In the genomic region with DNA sequence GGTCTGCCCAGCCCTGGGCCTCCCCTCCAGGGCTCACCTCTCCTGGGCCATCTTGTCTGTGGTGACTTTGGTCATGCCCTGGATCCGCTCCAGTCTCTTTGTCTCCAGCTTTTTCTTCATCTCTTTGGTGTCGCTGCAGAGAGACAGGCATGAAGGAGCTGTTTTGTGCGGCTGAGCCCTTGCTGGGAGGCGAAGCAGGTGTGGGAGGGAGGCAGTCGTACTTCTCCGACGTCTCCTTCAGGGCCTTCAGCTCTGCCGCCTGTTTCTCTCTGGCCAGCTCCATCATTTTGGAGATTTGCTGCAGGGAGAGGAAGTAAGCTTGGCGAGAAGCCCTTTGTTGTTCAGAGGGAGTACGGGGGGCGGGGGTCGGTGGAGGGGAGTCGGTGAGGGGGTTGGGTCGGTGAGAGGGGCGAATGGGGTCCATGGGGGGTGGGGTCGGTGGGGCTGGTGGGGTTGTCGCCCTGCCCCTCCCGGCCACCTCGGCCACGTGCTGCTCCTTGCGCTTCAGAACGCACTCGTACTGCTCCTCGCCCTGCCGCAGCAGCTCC, we compare ENCODE assay signal across 13 cellular contexts. TPM values are rescaled to one million over a fixed set of nuclear protein-coding genes. Genes with fewer than 3 reads are reported as not detected.
DNase-seq lines count a peak whose midpoint lies in the region; ATAC-seq, FAIRE-seq and TF ChIP-seq lines count a peak whose summit lies in the region.
"Had no signal": no experiment of that assay in that cellular context is flagged by ENCODE, and none has a peak within 500 bp of the region (broad histone marks: within the 10 kb centered on the region; RNA-seq: fewer than 3 reads in every experiment).

No MANE protein-coding gene starts in this region.

- TF ChIP-seq RAD21 in SK-N-SH (IDR thresholded peaks at IDR 0.05; ENCODE audit: low read length) (no peak), H1 (IDR thresholded peaks at IDR 0.05 in 1 of 2, conservative IDR thresholded peaks at IDR 0.05 in 1 of 2; ENCODE audit: low read depth in 2 of 2, low read length in 2 of 2) (no peak)

- peaks cover 5% of the 10 kb centered on the region; the same call in 1 of the 2 replicates for H3K27me3 ChIP-seq in SK-N-SH (ENCODE audit: insufficient read depth)
- peaks cover 16 to 52% (median 36%) of the 10 kb centered on the region in 4 experiments; a peak in 6 of 7 replicates for H3K27me3 ChIP-seq in H1 (replicated peaks in 1 of 4; ENCODE audit: control insufficient read depth in 3 of 4, extremely low read depth in 1 of 4, insufficient read depth in 3 of 4, low read length in 3 of 4)
- H3K27me3 ChIP-seq in mesenchymal stem cell (ENCODE audit: control insufficient read depth in 1 of 2, insufficient read depth in 1 of 2, low read length in 2 of 2) = peaks cover 63% of the 10 kb centered on the region in 2 experiments
- peaks cover 0 to 39% of the 10 kb centered on the region in 2 donors for H3K27me3 ChIP-seq in tibial artery

- H2AK5ac ChIP-seq in H1 (ENCODE audit: low read depth, low read length) = no peak overlapping the region
- no peak overlapping the region for H2AK5ac ChIP-seq in mesenchymal stem cell (ENCODE audit: low read length, severe bottlenecking)

- H3K4me2 ChIP-seq in SK-N-SH (0 out of 2 replicates have a peak overlapping the region, but pooled peaks have one; percentile 62), H1 (ENCODE audit: insufficient read depth in 1 of 2, low read depth in 2 of 2, low read length in 2 of 2) (peak overlapping the region; percentile 54 to 93), mesenchymal stem cell (ENCODE audit: low read length, poor library complexity, severe bottlenecking) (peak overlapping the region; percentile 94)

- DNase-seq in SK-N-SH = no peak
- DNase-seq in H1 (ENCODE audit: low read depth in 1 of 2, low spot score in 2 of 2) = peak in 1 of 2 experiments; percentile 51
- no peak for DNase-seq in mesenchymal stem cell
- no peak for DNase-seq in tibial artery
- no peak for DNase-seq in frontal cortex (ENCODE audit: low spot score in 2 of 2)
- DNase-seq in hypothalamus (lab: John Stamatoyannopoulos, UW) = no peak
- DNase-seq: 8988T; activated CD8-positive, alpha-beta memory T cell treated with anti-CD3 and anti-CD28 coated beads, Interleukin-2, amount 10 ng/mL, durations not matched to agents 7 days and 5 days; NK-92 treated with Interleukin-12 subunit alpha and Interleukin-12 subunit beta, amount 100 ng/mL, for 24 hours had no signal

- peak overlapping the region in 1 of 2 experiments; percentile 28; a peak in 1 of 4 replicates for H3K4me3 ChIP-seq in SK-N-SH (ENCODE audit: low read depth in 2 of 2, low read length in 1 of 2)
- H3K4me3 ChIP-seq in H1 (ENCODE audit: extremely low read depth in 1 of 4, insufficient read depth in 2 of 4, low read depth in 3 of 4, low read length in 4 of 4) = peak overlapping the region; percentile 12 to 54 (median 18); a peak in 4 of 8 replicates
- peak overlapping the region; percentile 47 to 63 for H3K4me3 ChIP-seq in mesenchymal stem cell (ENCODE audit: insufficient read depth in 1 of 2, low read depth in 1 of 2, low read length in 2 of 2)
- peak overlapping the region; percentile 31 to 46 for H3K4me3 ChIP-seq in tibial artery
- H3K4me3 ChIP-seq: left lung had no signal

- POLR2A ChIA-PET in SK-N-SH (lab: Yijun Ruan, JAX) = interaction anchor here (1.1 kb wide), 1 partner anchor 11 kb away, joined by 6 read pairs; no protein-coding TSS in a partner anchor
- POLR2A ChIA-PET in H1 (lab: Charles Lee; ENCODE audit: partially characterized antibody) = interaction anchor here (0.7 to 5.4 kb wide), 15 partner anchors 8 to 130 kb away, joined by 3 to 46 read pairs (median 4); partner anchors contain the start of genes ANKRD63, INAFM2 and PLCB2

- intact Hi-C loops in tibial artery (cut with DNase I; ENCODE audit: low total_unique reads) = no loop called here

- H2BK5ac ChIP-seq in H1 (ENCODE audit: low read depth, low read length) = peak overlapping the region; percentile 52; the same call in 1 of the 2 replicates
- no peak overlapping the region for H2BK5ac ChIP-seq in mesenchymal stem cell (ENCODE audit: low read depth, low read length, poor library complexity, severe bottlenecking)

- no peak overlapping the region for H3K23ac ChIP-seq in H1 (ENCODE audit: insufficient read length)
- peak overlapping the region in 1 of 2 experiments; percentile 53 for H3K23ac ChIP-seq in mesenchymal stem cell (ENCODE audit: low read length in 2 of 2)

- H3K79me1 ChIP-seq in H1 (ENCODE audit: low read depth, low read length) (no peaks in the 10 kb centered on the region; the same call in 1 of the 2 replicates), mesenchymal stem cell (replicated peaks; ENCODE audit: low read length, poor library complexity, severe bottlenecking) (no peaks in the 10 kb centered on the region)

- H3K9me3 ChIP-seq in SK-N-SH (no peaks in the 10 kb centered on the region), H1 (ENCODE audit: insufficient read depth in 2 of 2, low read depth in 1 of 2, low read length in 1 of 2) (no peaks in the 10 kb centered on the region), mesenchymal stem cell (ENCODE audit: control insufficient read depth, low read length) (no peaks in the 10 kb centered on the region), tibial artery (no peaks in the 10 kb centered on the region)
- H3K9me3 ChIP-seq: left lung had no signal

- no peak for TF ChIP-seq POLR2A in H1 (IDR thresholded peaks at IDR 0.05; ENCODE audit: control extremely low read depth in 1 of 2, low read depth in 2 of 2, low read length in 2 of 2)

- peaks cover 3 to 20% of the 10 kb centered on the region in 2 experiments; a peak in 3 of 4 replicates for H3K4me1 ChIP-seq in SK-N-SH (ENCODE audit: control insufficient read depth in 1 of 2, insufficient read depth in 2 of 2, low read depth in 1 of 2, low read length in 1 of 2)
- peaks cover 3 to 32% (median 18%) of the 10 kb centered on the region in 4 experiments for H3K4me1 ChIP-seq in H1 (replicated peaks in 1 of 4; ENCODE audit: control insufficient read depth in 3 of 4, insufficient read depth in 4 of 4, low read length in 3 of 4)
- H3K4me1 ChIP-seq in mesenchymal stem cell (ENCODE audit: control insufficient read depth, insufficient read depth, low read depth, low read length) = peaks cover 28% of the 10 kb centered on the region
- peaks cover 0 to 14% (median 12%) of the 10 kb centered on the region in 4 donors for H3K4me1 ChIP-seq in tibial artery

- H2BK120ac ChIP-seq in H1 (replicated peaks; ENCODE audit: low read depth, low read length) = peak overlapping the region; percentile 74
- H2BK120ac ChIP-seq in mesenchymal stem cell (ENCODE audit: low read depth, low read length) = peak overlapping the region; percentile 36

- H4K5ac ChIP-seq in H1 (ENCODE audit: insufficient read length, low read depth, low read length) = peak overlapping the region; percentile 41

- no peak overlapping the region for H3K27ac ChIP-seq in SK-N-SH (ENCODE audit: low read depth in 2 of 2, low read length in 1 of 2)
- no peak overlapping the region for H3K27ac ChIP-seq in H1 (ENCODE audit: low read depth, low read length)
- H3K27ac ChIP-seq in mesenchymal stem cell (ENCODE audit: low read length, poor library complexity, severe bottlenecking) = no peak overlapping the region
- no peak overlapping the region for H3K27ac ChIP-seq in tibial artery
- H3K27ac ChIP-seq: left lung had no signal

- TF ChIP-seq CTCF in SK-N-SH (IDR thresholded peaks at IDR 0.05) (no peak), H1 (IDR thresholded peaks at IDR 0.05; ENCODE audit: control extremely low read depth in 1 of 3, insufficient read depth in 1 of 3, low read depth in 1 of 3, low read length in 3 of 3) (no peak), tibial artery (IDR thresholded peaks at IDR 0.05) (no peak)

- no peak overlapping the region for H3K9ac ChIP-seq in SK-N-SH
- H3K9ac ChIP-seq in H1 (replicated peaks in 1 of 4; ENCODE audit: extremely low read depth in 1 of 4, low read depth in 3 of 4, low read length in 3 of 4) = no peak overlapping the region
- no peak overlapping the region for H3K9ac ChIP-seq in mesenchymal stem cell (ENCODE audit: low read length)

- ATAC-seq in SK-N-SH treated with all-trans-retinoic acid at 6 μM for 48 hours (no peak), HG03521 (IDR thresholded peaks at IDR 0.05; ENCODE audit: unreplicated experiment) (no peak)
- ATAC-seq: activated CD8-positive, alpha-beta memory T cell treated with anti-CD3 and anti-CD28 coated beads, Interleukin-2, amount 10 ng/mL, durations not matched to agents 7 days and 5 days had no signal

- H3K36me3 ChIP-seq in SK-N-SH (replicated peaks in 1 of 2; ENCODE audit: control insufficient read depth in 1 of 2, insufficient read depth in 2 of 2, low read length in 1 of 2) = no peaks in the 10 kb centered on the region
- no peaks in the 10 kb centered on the region for H3K36me3 ChIP-seq in H1 (ENCODE audit: control insufficient read depth in 2 of 4, insufficient read depth in 4 of 4, low read length in 3 of 4)
- no peaks in the 10 kb centered on the region for H3K36me3 ChIP-seq in mesenchymal stem cell (ENCODE audit: control insufficient read depth in 1 of 2, insufficient read depth in 2 of 2, low read depth in 1 of 2, low read length in 2 of 2)
- no peaks in the 10 kb centered on the region for H3K36me3 ChIP-seq in tibial artery

- CTCF ChIA-PET in SK-N-SH (lab: Yijun Ruan, JAX) (interaction anchor here (0.9 to 66.3 kb wide), 9 partner anchors 7 to 245 kb away, joined by 3 to 2194 read pairs (median 8); partner anchors contain the start of genes ANKRD63, CCDC9B, DISP2 and INAFM2), H1 (lab: Charles Lee; ENCODE audit: partially characterized antibody) (interaction anchor here (0.5 to 16.2 kb wide), 11 partner anchors 15 to 251 kb away, joined by 3 to 518 read pairs (median 5); partner anchors contain the start of genes CCDC9B, INAFM2 and PLCB2)

- H3K14ac ChIP-seq in H1 (ENCODE audit: insufficient read length) = no peak overlapping the region
- H3K14ac ChIP-seq in mesenchymal stem cell (ENCODE audit: low read length in 2 of 2) = peak overlapping the region in 1 of 2 experiments; percentile 93

- no peak for FAIRE-seq in H1 (lab: Jason Lieb, UNC)
- no peak for FAIRE-seq in frontal cortex (lab: Jason Lieb, UNC)

- no peak for TF ChIP-seq EP300 in SK-N-SH (IDR thresholded peaks at IDR 0.05; ENCODE audit: borderline replicate concordance in 1 of 2, low read depth in 1 of 2, low read length in 1 of 2)
- TF ChIP-seq EP300 in H1 (IDR thresholded peaks at IDR 0.05; ENCODE audit: borderline replicate concordance in 1 of 2, low read depth in 2 of 2, low read length in 2 of 2) = no peak

- H3K56ac ChIP-seq in H1 (replicated peaks; ENCODE audit: insufficient read length, low read depth, low read length) = no peak overlapping the region

- WGBS in SK-N-SH (ENCODE audit: low lambda C conversion rate) = 86% methylated on average over 16 of the region's 25 CpGs
- WGBS in H1 (ENCODE audit: extremely low coverage in 1 of 2, insufficient coverage in 1 of 2, insufficient read length in 1 of 2, insufficient replicate concordance in 2 of 2, low coverage in 1 of 2, low lambda C conversion rate in 2 of 2, missing lambda C conversion rate in 1 of 2), 2 experiments = 19% methylated on average over 14 of the region's 25 CpGs; no CpG with 5 or more reads in 1 of the 2 experiments
- 30% methylated on average over 18 of the region's 25 CpGs for WGBS in mesenchymal stem cell

- H3K18ac ChIP-seq in H1 (ENCODE audit: extremely low read depth, low read length) (peak overlapping the region; percentile 93), mesenchymal stem cell (ENCODE audit: low read depth in 1 of 2, low read length in 2 of 2) (peak overlapping the region; percentile 65 to 98)

- H2BK15ac ChIP-seq in H1 (ENCODE audit: low read length) = peak overlapping the region; percentile 97; the same call in 1 of the 2 replicates
- H2BK15ac ChIP-seq in mesenchymal stem cell (ENCODE audit: low read depth, poor library complexity, severe bottlenecking) = no peak overlapping the region

- H2BK12ac ChIP-seq in H1 (ENCODE audit: low read depth, low read length) (peak overlapping the region; percentile 95; the same call in 1 of the 2 replicates), mesenchymal stem cell (ENCODE audit: low read length in 2 of 2) (peak overlapping the region in 1 of 2 experiments; percentile 47)

- H3K4ac ChIP-seq in H1 (replicated peaks; ENCODE audit: insufficient read length, low read depth, low read length) (peak overlapping the region; percentile 92), mesenchymal stem cell (ENCODE audit: low read depth in 1 of 2, low read length in 2 of 2) (no peak overlapping the region)

- H4K20me1 ChIP-seq in SK-N-SH (ENCODE audit: insufficient read depth) (no peaks in the 10 kb centered on the region), H1 (replicated peaks in 1 of 2; ENCODE audit: control insufficient read depth in 1 of 2, insufficient read depth in 2 of 2, low read length in 2 of 2) (peaks cover 0 to 1% of the 10 kb centered on the region in 2 experiments)

- H2AFZ ChIP-seq in SK-N-SH (ENCODE audit: low read depth) (no peak overlapping the region), H1 (ENCODE audit: low read length) (peak overlapping the region; percentile 36; the same call in 1 of the 2 replicates), mesenchymal stem cell (ENCODE audit: low read depth, low read length) (peak overlapping the region; percentile 80)

- H4K91ac ChIP-seq in H1 (replicated peaks; ENCODE audit: insufficient read length, low read length) = peak overlapping the region; percentile 98
- peak overlapping the region; percentile 80 for H4K91ac ChIP-seq in mesenchymal stem cell (ENCODE audit: low read length)

- peaks cover 3% of the 10 kb centered on the region; the same call in 1 of the 2 replicates for H3K23me2 ChIP-seq in H1 (ENCODE audit: low read depth, low read length)

- peak overlapping the region; percentile 84 for H4K8ac ChIP-seq in H1 (ENCODE audit: extremely low read depth, insufficient read depth, low read length)
- H4K8ac ChIP-seq in mesenchymal stem cell (ENCODE audit: low read length) = peak overlapping the region; percentile 97

- no peaks in the 10 kb centered on the region for H3K9me2 ChIP-seq in SK-N-SH

- H3K79me2 ChIP-seq in SK-N-SH (ENCODE audit: insufficient read depth) (no peaks in the 10 kb centered on the region), H1 (ENCODE audit: control insufficient read depth in 1 of 2, insufficient read depth in 2 of 2, low read length in 2 of 2) (no peaks in the 10 kb centered on the region)

- 0 out of 2 replicates have a peak overlapping the region, but pooled peaks have one; percentile 9 for H2BK20ac ChIP-seq in H1 (ENCODE audit: low read length)

- H3F3A ChIP-seq in SK-N-SH (replicated peaks; ENCODE audit: insufficient read depth) = no peaks in the 10 kb centered on the region

RNA-seq across cellular contexts. Expression of gene ANKRD63, which starts 7.8 kb away (rescaled TPM):
- polyA plus RNA-seq in SK-N-SH (2012; rRNA removed) (not detected in 2 replicates), H1 (2011; rRNA removed) (0.16 and 0.18 TPM in 2 replicates)
- not detected in 2 replicates for polyA plus RNA-seq in SK-N-SH (2012; cell fraction: cytosol; rRNA removed)
- polyA plus RNA-seq in SK-N-SH (2012; cell fraction: nucleus; rRNA removed) = not detected in 2 replicates
- total RNA-seq in H1 (2021; fragmentation: NEBNext Ultra II Directional; extraction: Animal tissue kit (Norgen Biotek cat#: 25700)) = 0.26 TPM in 1 of 2 replicates, not detected in the other
- 0.22 TPM for polyA plus RNA-seq in H1 (2011; cell fraction: cytosol; rRNA removed)
- 0.94 TPM for polyA plus RNA-seq in H1 (2011; cell fraction: nucleus; rRNA removed)
- polyA plus RNA-seq in H1 (2012, experiment 1 of 2) = 0.16 to 0.21 TPM in 2 of 4 replicates, not detected in the others
- polyA plus RNA-seq in H1 (2012, experiment 2 of 2) = not detected
- not detected for polyA plus RNA-seq in H1 (2013, experiment 1 of 2)
- 0.04 TPM for polyA plus RNA-seq in H1 (2013, experiment 2 of 2)
- not detected in 2 replicates for polyA minus RNA-seq in H1 (2011; rRNA and poly(A)+ RNA removed)
- not detected for polyA minus RNA-seq in H1 (2011; cell fraction: cytosol; rRNA and poly(A)+ RNA removed)
- 2.1 TPM for polyA minus RNA-seq in H1 (2011; cell fraction: nucleus; rRNA and poly(A)+ RNA removed)
- polyA plus RNA-seq in mesenchymal stem cell (2013, experiment 1 of 2) = not detected
- not detected for polyA plus RNA-seq in mesenchymal stem cell (2013, experiment 2 of 2)
- 2.0 TPM for total RNA-seq in frontal cortex
- total RNA-seq: activated CD8-positive, alpha-beta memory T cell treated with anti-CD3 and anti-CD28 coated beads, Interleukin-2, amount 10 ng/mL, durations not matched to agents 7 days and 5 days; left lung had no signal
- polyA plus RNA-seq: adipose tissue had no signal

RNA-seq across cellular contexts. Expression of gene PLCB2, which starts 17.1 kb away (rescaled TPM):
- polyA plus RNA-seq in SK-N-SH (2012; rRNA removed) = 0.15 TPM in 2 replicates
- 0.10 and 0.12 TPM in 2 replicates for polyA plus RNA-seq in SK-N-SH (2012; cell fraction: cytosol; rRNA removed)
- polyA plus RNA-seq in SK-N-SH (2012; cell fraction: nucleus; rRNA removed) = 0.44 and 0.59 TPM in 2 replicates
- 8.4 and 9.4 TPM in 2 replicates for total RNA-seq in H1 (2021; fragmentation: NEBNext Ultra II Directional; extraction: Animal tissue kit (Norgen Biotek cat#: 25700))
- 7.2 and 11.3 TPM in 2 replicates for polyA plus RNA-seq in H1 (2011; rRNA removed)
- polyA plus RNA-seq in H1 (2011; cell fraction: cytosol; rRNA removed) = 10.7 TPM
- polyA plus RNA-seq in H1 (2011; cell fraction: nucleus; rRNA removed) = 30.4 TPM
- 4.1 to 10.7 TPM (median 7.5 TPM) in 4 replicates for polyA plus RNA-seq in H1 (2012, experiment 1 of 2)
- 4.1 TPM for polyA plus RNA-seq in H1 (2012, experiment 2 of 2)
- polyA plus RNA-seq in H1 (2013, experiment 1 of 2) = 7.0 TPM
- polyA plus RNA-seq in H1 (2013, experiment 2 of 2) = 7.6 TPM
- 6.1 and 6.2 TPM in 2 replicates for polyA minus RNA-seq in H1 (2011; rRNA and poly(A)+ RNA removed)
- polyA minus RNA-seq in H1 (2011; cell fraction: cytosol; rRNA and poly(A)+ RNA removed) = 3.7 TPM
- polyA minus RNA-seq in H1 (2011; cell fraction: nucleus; rRNA and poly(A)+ RNA removed) = 20.0 TPM
- 14.0 TPM for polyA plus RNA-seq in mesenchymal stem cell (2013, experiment 1 of 2)
- polyA plus RNA-seq in mesenchymal stem cell (2013, experiment 2 of 2) = 13.9 TPM
- total RNA-seq in frontal cortex = 4.1 TPM

RNA-seq across cellular contexts. Expression of gene INAFM2, which starts 32.9 kb away (rescaled TPM):
- polyA plus RNA-seq in SK-N-SH (2012; rRNA removed) = 7.8 and 9.8 TPM in 2 replicates
- 10.2 and 10.7 TPM in 2 replicates for polyA plus RNA-seq in SK-N-SH (2012; cell fraction: cytosol; rRNA removed)
- 8.0 and 11.1 TPM in 2 replicates for polyA plus RNA-seq in SK-N-SH (2012; cell fraction: nucleus; rRNA removed)
- 35.1 and 38.2 TPM in 2 replicates for total RNA-seq in H1 (2021; fragmentation: NEBNext Ultra II Directional; extraction: Animal tissue kit (Norgen Biotek cat#: 25700))
- 9.6 and 15.3 TPM in 2 replicates for polyA plus RNA-seq in H1 (2011; rRNA removed)
- 11.9 TPM for polyA plus RNA-seq in H1 (2011; cell fraction: cytosol; rRNA removed)
- polyA plus RNA-seq in H1 (2011; cell fraction: nucleus; rRNA removed) = 9.2 TPM
- 16.0 to 31.4 TPM (median 18.6 TPM) in 4 replicates for polyA plus RNA-seq in H1 (2012, experiment 1 of 2)
- 19.4 TPM for polyA plus RNA-seq in H1 (2012, experiment 2 of 2)
- 39.7 TPM for polyA plus RNA-seq in H1 (2013, experiment 1 of 2)
- 42.5 TPM for polyA plus RNA-seq in H1 (2013, experiment 2 of 2)
- 8.6 and 10.5 TPM in 2 replicates for polyA minus RNA-seq in H1 (2011; rRNA and poly(A)+ RNA removed)
- 10.1 TPM for polyA minus RNA-seq in H1 (2011; cell fraction: cytosol; rRNA and poly(A)+ RNA removed)
- 14.0 TPM for polyA minus RNA-seq in H1 (2011; cell fraction: nucleus; rRNA and poly(A)+ RNA removed)
- 75.5 TPM for polyA plus RNA-seq in mesenchymal stem cell (2013, experiment 1 of 2)
- polyA plus RNA-seq in mesenchymal stem cell (2013, experiment 2 of 2) = 80.9 TPM
- 10.6 TPM for total RNA-seq in frontal cortex

RNA-seq across cellular contexts. Expression of gene CCDC9B, which starts 50.1 kb away (rescaled TPM):
- polyA plus RNA-seq in SK-N-SH (2012; rRNA removed) = 13.7 and 14.2 TPM in 2 replicates
- polyA plus RNA-seq in SK-N-SH (2012; cell fraction: cytosol; rRNA removed) = 10.4 and 12.0 TPM in 2 replicates
- polyA plus RNA-seq in SK-N-SH (2012; cell fraction: nucleus; rRNA removed) = 82.8 and 92.4 TPM in 2 replicates
- total RNA-seq in H1 (2021; fragmentation: NEBNext Ultra II Directional; extraction: Animal tissue kit (Norgen Biotek cat#: 25700)) = 0.33 and 0.78 TPM in 2 replicates
- polyA plus RNA-seq in H1 (2011; rRNA removed) = 0.45 and 0.63 TPM in 2 replicates
- 0.10 TPM for polyA plus RNA-seq in H1 (2011; cell fraction: cytosol; rRNA removed)
- polyA plus RNA-seq in H1 (2011; cell fraction: nucleus; rRNA removed) = 0.73 TPM
- 0.62 to 1.1 TPM (median 0.85 TPM) in 4 replicates for polyA plus RNA-seq in H1 (2012, experiment 1 of 2)
- polyA plus RNA-seq in H1 (2012, experiment 2 of 2) = 0.25 TPM
- polyA plus RNA-seq in H1 (2013, experiment 1 of 2) = 0.71 TPM
- 0.50 TPM for polyA plus RNA-seq in H1 (2013, experiment 2 of 2)
- polyA minus RNA-seq in H1 (2011; rRNA and poly(A)+ RNA removed) = 0.22 and 0.50 TPM in 2 replicates
- 0.66 TPM for polyA minus RNA-seq in H1 (2011; cell fraction: cytosol; rRNA and poly(A)+ RNA removed)
- polyA minus RNA-seq in H1 (2011; cell fraction: nucleus; rRNA and poly(A)+ RNA removed) = 1.8 TPM
- polyA plus RNA-seq in mesenchymal stem cell (2013, experiment 1 of 2) = 34.5 TPM
- 31.6 TPM for polyA plus RNA-seq in mesenchymal stem cell (2013, experiment 2 of 2)
- total RNA-seq in frontal cortex = 0.41 TPM

RNA-seq across cellular contexts. Expression of gene PAK6, which starts 51.8 kb away (rescaled TPM):
- 0.07 and 0.16 TPM in 2 replicates for polyA plus RNA-seq in SK-N-SH (2012; rRNA removed)
- polyA plus RNA-seq in SK-N-SH (2012; cell fraction: cytosol; rRNA removed) = 0.06 and 0.07 TPM in 2 replicates
- 0.11 and 0.12 TPM in 2 replicates for polyA plus RNA-seq in SK-N-SH (2012; cell fraction: nucleus; rRNA removed)
- 9.0 and 9.4 TPM in 2 replicates for total RNA-seq in H1 (2021; fragmentation: NEBNext Ultra II Directional; extraction: Animal tissue kit (Norgen Biotek cat#: 25700))
- 6.9 and 12.5 TPM in 2 replicates for polyA plus RNA-seq in H1 (2011; rRNA removed)
- polyA plus RNA-seq in H1 (2011; cell fraction: cytosol; rRNA removed) = 7.0 TPM
- 12.6 TPM for polyA plus RNA-seq in H1 (2011; cell fraction: nucleus; rRNA removed)
- polyA plus RNA-seq in H1 (2012, experiment 1 of 2) = 5.8 to 9.4 TPM (median 8.1 TPM) in 4 replicates
- 7.9 TPM for polyA plus RNA-seq in H1 (2012, experiment 2 of 2)
- 6.6 TPM for polyA plus RNA-seq in H1 (2013, experiment 1 of 2)
- 5.3 TPM for polyA plus RNA-seq in H1 (2013, experiment 2 of 2)
- 4.6 and 6.3 TPM in 2 replicates for polyA minus RNA-seq in H1 (2011; rRNA and poly(A)+ RNA removed)
- 8.0 TPM for polyA minus RNA-seq in H1 (2011; cell fraction: cytosol; rRNA and poly(A)+ RNA removed)
- 13.7 TPM for polyA minus RNA-seq in H1 (2011; cell fraction: nucleus; rRNA and poly(A)+ RNA removed)
- 0.18 TPM for polyA plus RNA-seq in mesenchymal stem cell (2013, experiment 1 of 2)
- 0.10 TPM for polyA plus RNA-seq in mesenchymal stem cell (2013, experiment 2 of 2)
- total RNA-seq in frontal cortex = 11.8 TPM

Comparison
In these comparisons a context has a peak if more than half of its experiments do, and no peak if none do; other contexts are left out.
1. Of the 17 proteins assayed by ChIP-seq in both H1 and SK-N-SH: peak only in H1: MAX; only in SK-N-SH: none; in both: none; in neither: 16.